10 cellular contexts compared by ENCODE assay signal in genomic region chr18:64148988-64149387, GRCh38. TPM values are rescaled to one million over a fixed set of nuclear protein-coding genes. Genes with fewer than 3 reads are reported as not detected.
"Had no signal": no experiment of that assay in that cellular context is flagged by ENCODE, and none has a peak within 500 bp of the region (broad histone marks: within the 10 kb centered on the region; RNA-seq: fewer than 3 reads in every experiment).

Gene LINC00305, minus strand, starts transcription at chr18:64149088.

- H3K4me1 Mint-ChIP-seq: IgD-negative memory B cell had no signal

- H3K9me3 Mint-ChIP-seq: IgD-negative memory B cell had no signal

- H3K27ac ChIP-seq: HL-60 had no signal

- H3K36me3 ChIP-seq: HAP-1 had no signal

- H3K36me3 Mint-ChIP-seq: IgD-negative memory B cell had no signal

- H3K27me3 Mint-ChIP-seq: IgD-negative memory B cell had no signal

- H3K4me3 Mint-ChIP-seq: HFFc6, IgD-negative memory B cell had no signal

- H3K4me3 ChIP-seq: HAP-1 had no signal

- ATAC-seq: HCT116, HepG2 had no signal

- H3K9me3 ChIP-seq: HAP-1 had no signal

- DNase-seq: GOT3, H7, HFFc6 had no signal

- H3K27ac Mint-ChIP-seq: HFFc6, IgD-negative memory B cell had no signal

RNA-seq across cellular contexts. Expression of gene LINC00305, which starts in this region (rescaled TPM):
- total RNA-seq: H4, H7, HepG2, HFFc6, HT1080 had no signal
- polyA plus RNA-seq: HepG2, IgD-negative memory B cell had no signal
